ENCODE assay signal across 23 cellular contexts in the genomic region with DNA sequence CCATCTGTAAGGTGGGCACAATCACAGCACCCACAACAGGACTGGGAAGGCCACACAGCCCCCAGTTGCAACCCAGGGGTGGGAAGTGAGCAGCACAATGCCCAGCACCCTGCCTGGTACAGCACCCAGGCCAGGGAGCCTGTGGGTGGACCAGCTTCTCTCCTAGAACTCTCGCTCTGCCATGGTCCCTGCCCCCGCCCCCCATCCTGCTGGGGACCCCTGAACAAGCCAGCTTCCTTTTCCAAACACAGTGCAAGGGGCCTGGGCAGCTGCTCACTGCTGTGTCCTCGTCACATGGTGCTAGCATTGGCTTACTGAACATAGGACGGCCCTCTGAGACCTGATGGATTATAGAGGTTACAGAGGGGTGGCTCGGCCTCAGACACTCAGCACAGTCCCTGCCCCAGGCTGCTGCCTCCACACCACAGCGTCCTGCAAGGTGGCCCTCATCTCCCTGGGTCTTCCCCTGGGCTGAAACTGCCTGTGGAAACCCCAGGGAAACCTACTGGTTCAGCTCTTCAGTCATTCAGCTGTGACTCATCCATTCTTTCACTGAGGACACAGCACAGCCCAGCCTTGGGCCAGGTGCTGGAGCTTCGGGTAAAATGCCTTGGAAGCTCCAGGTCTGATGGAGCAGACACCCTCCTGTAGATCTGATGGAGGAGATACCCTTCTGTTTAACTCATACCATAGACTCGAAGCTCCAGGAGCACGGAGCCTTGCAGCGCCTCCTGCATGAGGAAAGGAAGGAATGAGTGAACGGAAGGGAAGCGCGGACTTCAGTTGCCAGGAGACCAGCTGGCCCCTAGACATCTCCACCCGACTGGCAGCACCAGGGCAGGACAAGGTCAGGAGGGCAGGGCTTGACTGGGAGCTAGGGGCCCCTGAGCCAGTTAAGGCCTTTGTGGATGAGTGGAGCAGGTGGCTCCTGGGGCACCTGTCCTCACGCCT. TPM values are rescaled to one million over a fixed set of nuclear protein-coding genes. Genes with fewer than 3 reads are reported as not detected.
A peak's percentile ranks its signal among the peaks of the same experiment; 100 is the strongest.
DNase-seq lines count a peak whose midpoint lies in the region; ATAC-seq, FAIRE-seq and TF ChIP-seq lines count a peak whose summit lies in the region.
"Had no signal": no experiment of that assay in that cellular context is flagged by ENCODE, and none has a peak within 500 bp of the region (broad histone marks: within the 10 kb centered on the region; RNA-seq: fewer than 3 reads in every experiment).

No MANE protein-coding gene starts in this region.

- peak overlapping the region; percentile 22 for H2BK15ac ChIP-seq in neuronal stem cell (ENCODE audit: low read length)

- no CpG with 5 or more reads among the region's 15 CpGs for WGBS in neuronal stem cell (ENCODE audit: extremely low coverage in 2 of 2, insufficient read length in 2 of 2, insufficient replicate concordance in 1 of 2), 2 donors

- H3K9ac ChIP-seq in neuronal stem cell (ENCODE audit: low read depth, low read length, poor library complexity), result no peak overlapping the region
- H3K9ac ChIP-seq: BLaER1 treated with 17β-estradiol and CSF1 and Interleukin-3, amounts not matched to agents 10 nM and 100 nM had no signal

- H3K27me3 Mint-ChIP-seq in T-cell, result peaks cover 0 to 10% of the 10 kb centered on the region in 2 donors

- POLR2A ChIA-PET in T-cell (lab: Charles Lee), result no interaction called here

- H3K4me3 ChIP-seq in bronchial epithelial cell (ENCODE audit: low read depth, low read length) (no peak overlapping the region), neuronal stem cell (ENCODE audit: low read length in 2 of 2) (no peak overlapping the region)
- H3K4me3 ChIP-seq: BLaER1 treated with 17β-estradiol and CSF1 and Interleukin-3, amounts not matched to agents 10 nM and 100 nM; colonic mucosa; heart right ventricle had no signal

- no peak overlapping the region for H3K27ac Mint-ChIP-seq in T-cell
- H3K27ac Mint-ChIP-seq: activated T-cell treated with anti-CD3 and anti-CD28 coated beads, Interleukin-2, amount 50 U/mL, for 72 hours; progenitor cell of endocrine pancreas had no signal

- H3K79me1 ChIP-seq in neuronal stem cell (ENCODE audit: low read depth, low read length), result no peaks in the 10 kb centered on the region

- peak overlapping the region; percentile 60 for H3K14ac ChIP-seq in neuronal stem cell (ENCODE audit: low read length)

- no peak overlapping the region for H3K4ac ChIP-seq in neuronal stem cell (ENCODE audit: low read length)

- H3K27ac ChIP-seq in neuronal stem cell (replicated peaks; ENCODE audit: low read length), result no peak overlapping the region
- H3K27ac ChIP-seq: BLaER1 treated with 17β-estradiol and CSF1 and Interleukin-3, amounts not matched to agents 10 nM and 100 nM; colonic mucosa; heart right ventricle had no signal

- no peak for TF ChIP-seq POLR2A in H54 (IDR thresholded peaks at IDR 0.05; ENCODE audit: low read depth, low read length)

- H3K9me3 Mint-ChIP-seq in T-cell, result no peaks in the 10 kb centered on the region
- H3K9me3 Mint-ChIP-seq: activated T-cell treated with anti-CD3 and anti-CD28 coated beads, Interleukin-2, amount 50 U/mL, for 72 hours had no signal

- peaks cover 0 to 16% of the 10 kb centered on the region in 2 donors for H3K4me1 ChIP-seq in neuronal stem cell (ENCODE audit: control insufficient read depth in 2 of 2, insufficient read depth in 1 of 2, low read depth in 1 of 2, low read length in 2 of 2)
- H3K4me1 ChIP-seq: colonic mucosa had no signal

- no peaks in the 10 kb centered on the region for H3K36me3 Mint-ChIP-seq in T-cell

- no peaks in the 10 kb centered on the region for H3K4me1 Mint-ChIP-seq in T-cell

- H3K27me3 ChIP-seq in bronchial epithelial cell (ENCODE audit: control insufficient read depth, insufficient read depth, low read length) (peaks cover 3% of the 10 kb centered on the region), neuronal stem cell (ENCODE audit: control insufficient read depth in 3 of 3, insufficient read depth in 3 of 3, low read depth in 1 of 3, low read length in 3 of 3) (peaks cover 22 to 89% (median 51%) of the 10 kb centered on the region in 3 experiments)

- H3K4me3 Mint-ChIP-seq in T-cell, result no peak overlapping the region
- H3K4me3 Mint-ChIP-seq: activated T-cell treated with anti-CD3 and anti-CD28 coated beads, Interleukin-2, amount 50 U/mL, for 72 hours had no signal

- FAIRE-seq in H54 (lab: Jason Lieb, UNC) (no peak), bronchial epithelial cell (lab: Jason Lieb, UNC) (no peak)

- H2BK5ac ChIP-seq in neuronal stem cell (ENCODE audit: low read length), result peak overlapping the region; percentile 58

- no peak overlapping the region for H4K8ac ChIP-seq in neuronal stem cell (ENCODE audit: low read depth, low read length)

- ATAC-seq in GM21825 (IDR thresholded peaks at IDR 0.05; ENCODE audit: unreplicated experiment), result no peak
- no peak for ATAC-seq in T-cell (replicated peaks in 1 of 4)

- no peak overlapping the region for H2BK12ac ChIP-seq in neuronal stem cell (ENCODE audit: low read length)

- DNase-seq in AG08396 (ENCODE audit: low spot score) (peak; percentile 55), H54 (ENCODE audit: insufficient read length, low spot score) (peak; percentile 82), bronchial epithelial cell (ENCODE audit: low read depth) (peak; percentile 53), neuronal stem cell (ENCODE audit: low spot score) (no peak), hippocampal formation (lab: John Stamatoyannopoulos, UW) (no peak), T-cell (no peak)
- no peak for DNase-seq in stimulated activated CD4-positive, alpha-beta T cell treated with anti-CD3 and anti-CD28 coated beads, Interleukin-4, amount 100 ng/mL, for 24 hours
- DNase-seq: activated CD4-positive, alpha-beta T cell treated with anti-CD3 and anti-CD28 coated beads, Interleukin-2, amount 50 U/mL, for 1 hour; activated T-cell treated with anti-CD3 and anti-CD28 coated beads, Interleukin-2, amount 50 U/mL, for 72 hours; amygdala; colonic mucosa; DMS53; heart right ventricle; Karpas-422; NCI-H1417 treated with DMSO at 0.1 percent for 48 hours; NCI-H2227 treated with DMSO at 0.1 percent for 48 hours; SIG-M5; substantia nigra; T1000 had no signal

- TF ChIP-seq CTCF in bronchial epithelial cell (IDR thresholded peaks at IDR 0.05; ENCODE audit: insufficient read depth, low read length, severe bottlenecking), result no peak

- H2AFZ ChIP-seq in neuronal stem cell (ENCODE audit: low read length), result no peak overlapping the region

- no peak overlapping the region for H4K91ac ChIP-seq in neuronal stem cell (ENCODE audit: low read depth, low read length, poor library complexity)

- H2AK5ac ChIP-seq in neuronal stem cell (ENCODE audit: low read depth, low read length), result peak overlapping the region; percentile 76

- no peak overlapping the region for H3K4me2 ChIP-seq in neuronal stem cell (ENCODE audit: insufficient read depth, low read length, poor library complexity, severe bottlenecking)
- H3K4me2 ChIP-seq: BLaER1 treated with 17β-estradiol and CSF1 and Interleukin-3, amounts not matched to agents 10 nM and 100 nM had no signal

- H3K23ac ChIP-seq in neuronal stem cell (ENCODE audit: low read depth, low read length, poor library complexity), result no peak overlapping the region

- H3K18ac ChIP-seq in neuronal stem cell (ENCODE audit: low read length), result peak overlapping the region; percentile 81

- H3K9me3 ChIP-seq in neuronal stem cell (replicated peaks in 1 of 2; ENCODE audit: control insufficient read depth in 2 of 2, insufficient read depth in 1 of 2, low read depth in 1 of 2, low read length in 2 of 2), result peaks cover 0 to 2% of the 10 kb centered on the region in 2 donors
- H3K9me3 ChIP-seq: BLaER1 treated with 17β-estradiol and CSF1 and Interleukin-3, amounts not matched to agents 10 nM and 100 nM; colonic mucosa; heart right ventricle had no signal

- H2BK120ac ChIP-seq in neuronal stem cell (ENCODE audit: low read depth, low read length), result no peak overlapping the region

- CTCF ChIA-PET in T-cell (lab: Charles Lee), result no interaction called here

- H3K36me3 ChIP-seq in bronchial epithelial cell (ENCODE audit: control insufficient read depth, insufficient read depth, low read length) (no peaks in the 10 kb centered on the region), neuronal stem cell (replicated peaks in 1 of 2; ENCODE audit: control insufficient read depth in 2 of 2, insufficient read depth in 2 of 2, low read length in 2 of 2) (no peaks in the 10 kb centered on the region)
- H3K36me3 ChIP-seq: BLaER1 treated with 17β-estradiol and CSF1 and Interleukin-3, amounts not matched to agents 10 nM and 100 nM; colonic mucosa had no signal

RNA-seq across cellular contexts. Expression of a gene that starts 8.1 kb away (rescaled TPM):
- total RNA-seq in bronchial epithelial cell (0.79 and 13.4 TPM in 2 replicates), T-cell (under 1 TPM in 4 of 5 donors, not detected in 1; 0.15 to 0.70 (median 0.24) TPM)
- polyA plus RNA-seq in neuronal stem cell (2013, experiment 1 of 2), result 7.9 TPM
- 7.6 TPM for polyA plus RNA-seq in neuronal stem cell (2013, experiment 2 of 2)

RNA-seq across cellular contexts. Expression of a gene that starts 39.6 kb away (rescaled TPM):
- total RNA-seq in bronchial epithelial cell (not detected in 2 replicates), T-cell (not detected)
- 0.29 TPM for polyA plus RNA-seq in neuronal stem cell (2013, experiment 1 of 2)
- polyA plus RNA-seq in neuronal stem cell (2013, experiment 2 of 2), result 0.29 TPM
- total RNA-seq: activated T-cell treated with anti-CD3 and anti-CD28 coated beads, Interleukin-2, amount 50 U/mL, for 72 hours; colonic mucosa; heart right ventricle; progenitor cell of endocrine pancreas had no signal
- polyA plus RNA-seq: esophagus, heart right ventricle had no signal

Comparison
In these comparisons a context has a peak if more than half of its experiments do, and no peak if none do; other contexts are left out.
1. DNase-seq: peak in AG08396 (single experiment), H54 (single experiment) and bronchial epithelial cell (single experiment); none in neuronal stem cell (single experiment), stimulated activated CD4-positive, alpha-beta T cell treated with anti-CD3 and anti-CD28 coated beads, Interleukin-4, amount 100 ng/mL, for 24 hours (single experiment), hippocampal formation (0 of 2) and T-cell (0 of 34).